ENCODE assay signal across 37 cellular contexts in genomic region chrX:40537310-40537709, GRCh38.
"Had no signal": no experiment of that assay in that cellular context is flagged by ENCODE, and none has a peak within 500 bp of the region (broad histone marks: within the 10 kb centered on the region; RNA-seq: fewer than 3 reads in every experiment).

No MANE protein-coding gene starts in this region.

- H3K36me3 ChIP-seq: adrenal gland, ascending aorta, brain microvascular endothelial cell, breast epithelium, cardiac muscle cell had no signal

- H3K4me3 ChIP-seq: adrenal gland, ascending aorta, body of pancreas, breast epithelium, cardiac muscle cell had no signal

- H3K36me3 Mint-ChIP-seq: activated naive CD4-positive, alpha-beta T cell treated with anti-CD3 and anti-CD28 coated beads, Interleukin-2, amount 10 ng/mL, durations not matched to agents 7 days and 5 days; activated naive CD4-positive, alpha-beta T cell treated with anti-CD3 and anti-CD28 coated beads, Interleukin-2, amount 50 U/mL, for 24 hours; activated naive CD8-positive, alpha-beta T cell; activated naive CD8-positive, alpha-beta T cell treated with anti-CD3 and anti-CD28 coated beads for 36 hours; activated naive CD8-positive, alpha-beta T cell treated with anti-CD3 and anti-CD28 coated beads, Interleukin-2, amount 10 ng/mL, durations not matched to agents 7 days and 5 days; brain had no signal

- FAIRE-seq: astrocyte had no signal

- H3K27ac Mint-ChIP-seq: activated naive CD4-positive, alpha-beta T cell treated with anti-CD3 and anti-CD28 coated beads for 36 hours; activated naive CD4-positive, alpha-beta T cell treated with anti-CD3 and anti-CD28 coated beads, Interleukin-2, amount 10 ng/mL, durations not matched to agents 7 days and 5 days; activated naive CD4-positive, alpha-beta T cell treated with anti-CD3 and anti-CD28 coated beads, Interleukin-2, amount 50 U/mL, for 24 hours; activated naive CD4-positive, alpha-beta T cell treated with anti-CD3 and anti-CD28 coated beads, Interleukin-2, amount 50 U/mL, for 72 hours; activated naive CD8-positive, alpha-beta T cell; activated naive CD8-positive, alpha-beta T cell treated with anti-CD3 and anti-CD28 coated beads for 36 hours; activated naive CD8-positive, alpha-beta T cell treated with anti-CD3 and anti-CD28 coated beads, Interleukin-2, amount 10 ng/mL, durations not matched to agents 7 days and 5 days; activated naive CD8-positive, alpha-beta T cell treated with anti-CD3 and anti-CD28 coated beads, Interleukin-2, amount 50 U/mL, for 24 hours; activated T-cell treated with anti-CD3 and anti-CD28 coated beads, Interleukin-2, amount 50 U/mL, for 24 hours; activated T-cell treated with anti-CD3 and anti-CD28 coated beads, Interleukin-2, amount 50 U/mL, for 72 hours; activated T-helper 1 cell treated with anti-CD3 and anti-CD28 coated beads, Interleukin-12 subunit alpha, Interleukin-12 subunit beta, Interleukin-2, Interleukin-4 antibody, amounts not matched to agents 30 ng/mL and 10 ng/mL and 1 ng/mL, durations not matched to agents 14 hours and 24 hours and 36 hours; activated T-helper 17 cell treated with anti-CD3 and anti-CD28 coated beads, Interleukin-2, amount 50 U/mL, for 72 hours; activated T-helper 2 cell treated with anti-CD3 and anti-CD28 coated beads, Interferon-gamma antibody, Interleukin-2, Interleukin-4, amounts not matched to agents 10 μg/mL and 5 μg/mL and 100 μg/mL, durations not matched to agents 14 hours and 24 hours and 36 hours had no signal

- H3K4me1 ChIP-seq: adrenal gland, ascending aorta, body of pancreas, breast epithelium had no signal

- H3K9me3 ChIP-seq: adrenal gland, ascending aorta, body of pancreas, breast epithelium had no signal

- H3K4me3 Mint-ChIP-seq: activated naive CD4-positive, alpha-beta T cell treated with anti-CD3 and anti-CD28 coated beads for 36 hours; activated naive CD4-positive, alpha-beta T cell treated with anti-CD3 and anti-CD28 coated beads, Interleukin-2, amount 10 ng/mL, durations not matched to agents 7 days and 5 days; activated naive CD4-positive, alpha-beta T cell treated with anti-CD3 and anti-CD28 coated beads, Interleukin-2, amount 50 U/mL, for 24 hours; activated naive CD8-positive, alpha-beta T cell; activated naive CD8-positive, alpha-beta T cell treated with anti-CD3 and anti-CD28 coated beads for 36 hours; activated naive CD8-positive, alpha-beta T cell treated with anti-CD3 and anti-CD28 coated beads, Interleukin-2, amount 10 ng/mL, durations not matched to agents 7 days and 5 days; activated naive CD8-positive, alpha-beta T cell treated with anti-CD3 and anti-CD28 coated beads, Interleukin-2, amount 50 U/mL, for 24 hours; activated T-cell treated with anti-CD3 and anti-CD28 coated beads, Interleukin-2, amount 50 U/mL, for 24 hours; activated T-cell treated with anti-CD3 and anti-CD28 coated beads, Interleukin-2, amount 50 U/mL, for 4 hours; activated T-cell treated with anti-CD3 and anti-CD28 coated beads, Interleukin-2, amount 50 U/mL, for 72 hours; activated T-helper 1 cell treated with anti-CD3 and anti-CD28 coated beads, Interleukin-12 subunit alpha, Interleukin-12 subunit beta, Interleukin-2, Interleukin-4 antibody, amounts not matched to agents 30 ng/mL and 10 ng/mL and 1 ng/mL, durations not matched to agents 14 hours and 24 hours and 36 hours; activated T-helper 17 cell treated with anti-CD3 and anti-CD28 coated beads, Interleukin-2, amount 50 U/mL, for 72 hours; central memory CD8-positive, alpha-beta T cell had no signal

- H3K27ac ChIP-seq: adrenal gland, ascending aorta, body of pancreas, brain microvascular endothelial cell, breast epithelium, cardiac muscle cell had no signal

- H3K27me3 Mint-ChIP-seq: activated naive CD4-positive, alpha-beta T cell treated with anti-CD3 and anti-CD28 coated beads, Interleukin-2, amount 50 U/mL, for 24 hours; activated naive CD8-positive, alpha-beta T cell; activated naive CD8-positive, alpha-beta T cell treated with anti-CD3 and anti-CD28 coated beads, Interleukin-2, amount 10 ng/mL, durations not matched to agents 7 days and 5 days; activated T-helper 17 cell treated with anti-CD3 and anti-CD28 coated beads, Interleukin-2, amount 50 U/mL, for 72 hours; brain; central memory CD8-positive, alpha-beta T cell had no signal

- H3K27me3 ChIP-seq: ascending aorta, body of pancreas, cardiac muscle cell had no signal

- ATAC-seq: activated naive CD4-positive, alpha-beta T cell treated with anti-CD3 and anti-CD28 coated beads, Interleukin-2, amount 50 U/mL, for 72 hours; activated naive CD8-positive, alpha-beta T cell treated with anti-CD3 and anti-CD28 coated beads, Interleukin-2, amount 50 U/mL, for 24 hours; activated T-cell treated with anti-CD3 and anti-CD28 coated beads, Interleukin-2, amount 50 U/mL, for 4 hours; activated T-cell treated with anti-CD3 and anti-CD28 coated beads, Interleukin-2, amount 50 U/mL, for 72 hours; activated T-helper 17 cell treated with anti-CD3 and anti-CD28 coated beads, Interleukin-2, amount 50 U/mL, for 72 hours; body of pancreas had no signal

- DNase-seq: activated effector memory CD4-positive, alpha-beta T cell treated with anti-CD3 and anti-CD28 coated beads, Interleukin-2, amount 50 U/mL, for 16 hours; activated effector memory CD4-positive, alpha-beta T cell treated with Interleukin-2 at 50 U/mL for 16 hours; activated gamma-delta T cell; activated gamma-delta T cell treated with Interleukin-2 at 50 U/mL for 16 hours; activated naive CD4-positive, alpha-beta T cell; activated naive CD4-positive, alpha-beta T cell treated with anti-CD3 and anti-CD28 coated beads for 36 hours; activated naive CD4-positive, alpha-beta T cell treated with anti-CD3 and anti-CD28 coated beads, Interleukin-2, amount 10 ng/mL, durations not matched to agents 7 days and 5 days; activated naive CD4-positive, alpha-beta T cell treated with anti-CD3 and anti-CD28 coated beads, Interleukin-2, amount 50 U/mL, for 16 hours; activated naive CD4-positive, alpha-beta T cell treated with Interleukin-2 at 50 U/mL for 16 hours; activated naive CD8-positive, alpha-beta T cell treated with anti-CD3 and anti-CD28 coated beads for 36 hours; activated naive CD8-positive, alpha-beta T cell treated with anti-CD3 and anti-CD28 coated beads, Interleukin-2, amount 10 ng/mL, durations not matched to agents 7 days and 5 days; activated naive CD8-positive, alpha-beta T cell treated with anti-CD3 and anti-CD28 coated beads, Interleukin-2, amount 50 U/mL, for 24 hours; activated T-cell treated with anti-CD3 and anti-CD28 coated beads, Interleukin-2, amount 50 U/mL, for 24 hours; activated T-cell treated with anti-CD3 and anti-CD28 coated beads, Interleukin-2, amount 50 U/mL, for 4 hours; activated T-cell treated with anti-CD3 and anti-CD28 coated beads, Interleukin-2, amount 50 U/mL, for 48 hours; activated T-cell treated with anti-CD3 and anti-CD28 coated beads, Interleukin-2, amount 50 U/mL, for 72 hours; adrenal gland; amniotic stem cell; amygdala; anterior cingulate cortex; aorta; body of pancreas; brain microvascular endothelial cell; central memory CD4-positive, alpha-beta T cell; cerebellar nuclear complex had no signal

- H3K9me3 Mint-ChIP-seq: activated naive CD4-positive, alpha-beta T cell treated with anti-CD3 and anti-CD28 coated beads for 36 hours; activated naive CD4-positive, alpha-beta T cell treated with anti-CD3 and anti-CD28 coated beads, Interleukin-2, amount 10 ng/mL, durations not matched to agents 7 days and 5 days; activated naive CD4-positive, alpha-beta T cell treated with anti-CD3 and anti-CD28 coated beads, Interleukin-2, amount 50 U/mL, for 24 hours; activated naive CD4-positive, alpha-beta T cell treated with anti-CD3 and anti-CD28 coated beads, Interleukin-2, amount 50 U/mL, for 72 hours; activated naive CD8-positive, alpha-beta T cell treated with anti-CD3 and anti-CD28 coated beads for 36 hours; activated naive CD8-positive, alpha-beta T cell treated with anti-CD3 and anti-CD28 coated beads, Interleukin-2, amount 10 ng/mL, durations not matched to agents 7 days and 5 days; activated naive CD8-positive, alpha-beta T cell treated with anti-CD3 and anti-CD28 coated beads, Interleukin-2, amount 50 U/mL, for 24 hours; activated T-cell treated with anti-CD3 and anti-CD28 coated beads, Interleukin-2, amount 50 U/mL, for 24 hours; activated T-cell treated with anti-CD3 and anti-CD28 coated beads, Interleukin-2, amount 50 U/mL, for 4 hours; activated T-cell treated with anti-CD3 and anti-CD28 coated beads, Interleukin-2, amount 50 U/mL, for 72 hours; activated T-helper 1 cell treated with anti-CD3 and anti-CD28 coated beads, Interleukin-12 subunit alpha, Interleukin-12 subunit beta, Interleukin-2, Interleukin-4 antibody, amounts not matched to agents 30 ng/mL and 10 ng/mL and 1 ng/mL, durations not matched to agents 14 hours and 24 hours and 36 hours; activated T-helper 17 cell treated with anti-CD3 and anti-CD28 coated beads, Interleukin-2, amount 50 U/mL, for 72 hours; activated T-helper 2 cell treated with anti-CD3 and anti-CD28 coated beads, Interferon-gamma antibody, Interleukin-2, Interleukin-4, amounts not matched to agents 10 μg/mL and 5 μg/mL and 100 μg/mL, durations not matched to agents 14 hours and 24 hours and 36 hours; central memory CD8-positive, alpha-beta T cell had no signal
